ENCODE assay signal across 6 cellular contexts in the genomic region with DNA sequence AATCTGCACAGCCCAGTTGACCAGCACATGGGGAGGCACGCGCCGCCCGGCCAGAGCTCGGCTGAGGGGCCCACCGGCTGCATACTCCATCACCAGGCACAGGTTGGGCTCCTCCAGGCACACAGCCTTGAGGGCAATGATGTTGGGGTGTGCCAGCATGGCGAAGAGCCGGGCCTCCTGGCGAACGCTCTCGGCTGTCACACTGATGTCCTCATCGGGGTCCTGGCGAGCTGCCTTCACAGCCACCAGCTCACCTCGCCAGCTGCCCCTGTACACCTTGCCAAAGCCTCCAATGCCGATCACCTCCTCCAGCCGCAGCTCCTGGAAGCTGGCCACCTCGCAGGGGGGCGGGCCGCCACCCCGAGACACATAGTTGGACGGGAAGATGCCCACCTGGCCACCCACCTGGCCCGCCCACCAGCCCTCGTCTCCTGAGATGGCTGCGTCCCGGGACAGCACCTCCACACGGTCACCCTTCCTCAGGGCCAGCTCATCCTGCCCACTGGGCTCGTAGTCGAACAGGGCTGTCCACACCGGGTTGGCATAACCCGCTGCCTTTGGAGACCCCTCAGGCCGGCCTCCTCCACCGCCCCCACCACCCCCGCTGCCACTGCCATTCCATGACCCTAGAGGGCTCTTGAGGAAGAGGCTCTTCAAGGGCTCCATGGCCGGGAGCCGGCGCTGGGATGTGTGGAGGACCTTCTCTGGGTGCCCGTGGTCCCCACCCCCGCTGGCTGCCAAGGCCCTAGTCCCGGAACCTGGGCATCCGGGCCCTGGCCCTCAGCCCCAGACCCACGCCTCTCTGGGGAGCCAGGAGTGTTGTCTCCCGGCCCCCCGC. TPM values are rescaled to one million over a fixed set of nuclear protein-coding genes. Genes with fewer than 3 reads are reported as not detected.
DNase-seq lines count a peak whose midpoint lies in the region; ATAC-seq and TF ChIP-seq lines count a peak whose summit lies in the region.

No MANE protein-coding gene starts in this region.

- H3K9me3 ChIP-seq in CD4-positive, alpha-beta memory T cell (ENCODE audit: control insufficient read depth in 1 of 2, low read length in 2 of 2) = no peaks in the 10 kb centered on the region
- no peaks in the 10 kb centered on the region for H3K9me3 ChIP-seq in iPS-15b (ENCODE audit: control insufficient read depth, insufficient read depth, low read length)

- no peaks in the 10 kb centered on the region for H3K27me3 ChIP-seq in CD4-positive, alpha-beta memory T cell (ENCODE audit: insufficient read depth, low read length)
- no peaks in the 10 kb centered on the region for H3K27me3 ChIP-seq in iPS-15b (ENCODE audit: control insufficient read depth, insufficient read depth, low read length)

- H3K4me3 ChIP-seq in CD4-positive, alpha-beta memory T cell (ENCODE audit: low read length in 2 of 2) = peak overlapping the region; percentile 74 to 96
- H3K4me3 ChIP-seq in iPS-15b (ENCODE audit: low read depth, low read length) = peak overlapping the region; percentile 87

- ATAC-seq in SK-N-SH treated with all-trans-retinoic acid at 6 μM for 48 hours = peak; percentile 0
- no peak for ATAC-seq in GM18858 (IDR thresholded peaks at IDR 0.05; ENCODE audit: unreplicated experiment)

- H3K9me3 Mint-ChIP-seq in CD4-positive, alpha-beta memory T cell = no peaks in the 10 kb centered on the region

- CTCF ChIA-PET in CD4-positive, alpha-beta memory T cell (lab: Charles Lee; ENCODE audit: partially characterized antibody) = interaction anchor here (0.9 to 1.8 kb wide), 8 partner anchors 17 to 271 kb away, joined by 3 to 13 read pairs (median 4); a partner anchor contains a TSS

- peaks cover 30 to 78% (median 55%) of the 10 kb centered on the region in 4 donors for H3K4me1 Mint-ChIP-seq in CD4-positive, alpha-beta memory T cell

- H3K9ac ChIP-seq in iPS-15b (ENCODE audit: low read depth, low read length) = peak overlapping the region; percentile 47

- H3K36me3 ChIP-seq in CD4-positive, alpha-beta memory T cell (ENCODE audit: insufficient read depth, low read length) = peaks cover 14% of the 10 kb centered on the region
- peaks cover 14% of the 10 kb centered on the region for H3K36me3 ChIP-seq in iPS-15b (ENCODE audit: control insufficient read depth, insufficient read depth, low read length)

- DNase-seq in CD4-positive, alpha-beta memory T cell = peak in 1 of 5 donors; percentile 12
- no peak for DNase-seq in mesenteric fat pad (ENCODE audit: low spot score)
- DNase-seq in NK-92 treated with Interleukin-12 subunit alpha and Interleukin-12 subunit beta, amount 100 ng/mL, for 24 hours (lab: John Stamatoyannopoulos, UW) = no peak

- H3K4me1 ChIP-seq in CD4-positive, alpha-beta memory T cell (ENCODE audit: insufficient read depth, low read length) = peaks cover 55% of the 10 kb centered on the region
- no peaks in the 10 kb centered on the region for H3K4me1 ChIP-seq in iPS-15b (ENCODE audit: control insufficient read depth, insufficient read depth, low read length)

- H3K27ac ChIP-seq in CD4-positive, alpha-beta memory T cell (ENCODE audit: low read depth, low read length) = peak overlapping the region; percentile 96

- intact Hi-C loops in CD4-positive, alpha-beta memory T cell (cut with micrococcal nuclease) = no loop called here

- H3K36me3 Mint-ChIP-seq in CD4-positive, alpha-beta memory T cell = peaks cover 19 to 51% of the 10 kb centered on the region in 2 donors

- H3K4me3 Mint-ChIP-seq in CD4-positive, alpha-beta memory T cell = peak overlapping the region; percentile 84 to 99 (median 95)

- no peaks in the 10 kb centered on the region for H3K27me3 Mint-ChIP-seq in CD4-positive, alpha-beta memory T cell

- H3K27ac Mint-ChIP-seq in CD4-positive, alpha-beta memory T cell = peak overlapping the region; percentile 73 to 97 (median 89)

- POLR2A ChIA-PET in CD4-positive, alpha-beta memory T cell (lab: Charles Lee; ENCODE audit: partially characterized antibody) = interaction anchor here (1.0 to 8.1 kb wide), 14 partner anchors 18 to 276 kb away, joined by 3 to 113 read pairs (median 36); a partner anchor contains a TSS

TF ChIP-seq in SK-N-SH treated with all-trans-retinoic acid at 6 μM for 48 hours, 23 proteins besides CTCF, POLR2A, EP300 and RAD21:
- TF ChIP-seq, protein P1, sequence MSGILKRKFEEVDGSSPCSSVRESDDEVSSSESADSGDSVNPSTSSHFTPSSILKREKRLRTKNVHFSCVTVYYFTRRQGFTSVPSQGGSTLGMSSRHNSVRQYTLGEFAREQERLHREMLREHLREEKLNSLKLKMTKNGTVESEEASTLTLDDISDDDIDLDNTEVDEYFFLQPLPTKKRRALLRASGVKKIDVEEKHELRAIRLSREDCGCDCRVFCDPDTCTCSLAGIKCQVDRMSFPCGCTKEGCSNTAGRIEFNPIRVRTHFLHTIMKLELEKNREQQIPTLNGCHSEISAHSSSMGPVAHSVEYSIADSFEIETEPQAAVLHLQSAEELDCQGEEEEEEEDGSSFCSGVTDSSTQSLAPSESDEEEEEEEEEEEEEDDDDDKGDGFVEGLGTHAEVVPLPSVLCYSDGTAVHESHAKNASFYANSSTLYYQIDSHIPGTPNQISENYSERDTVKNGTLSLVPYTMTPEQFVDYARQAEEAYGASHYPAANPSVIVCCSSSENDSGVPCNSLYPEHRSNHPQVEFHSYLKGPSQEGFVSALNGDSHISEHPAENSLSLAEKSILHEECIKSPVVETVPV (CRISPR knock-in tag; IDR thresholded peaks at IDR 0.05) = no peak
- TF ChIP-seq TOX (CRISPR knock-in tag; IDR thresholded peaks at IDR 0.05; ENCODE audit: borderline replicate concordance) (no peak), ZNF8 (CRISPR knock-in tag; IDR thresholded peaks at IDR 0.05) (no peak), ESRRG (CRISPR knock-in tag; IDR thresholded peaks at IDR 0.05) (no peak), TCF4 (CRISPR knock-in tag; IDR thresholded peaks at IDR 0.05; ENCODE audit: borderline replicate concordance) (no peak), ZC3H10 (CRISPR knock-in tag; IDR thresholded peaks at IDR 0.05) (no peak), BACH2 (CRISPR knock-in tag; IDR thresholded peaks at IDR 0.05; ENCODE audit: borderline replicate concordance) (no peak), PPARA (CRISPR knock-in tag; IDR thresholded peaks at IDR 0.05; ENCODE audit: borderline replicate concordance) (no peak), SNAI2 (CRISPR knock-in tag; IDR thresholded peaks at IDR 0.05) (no peak), GLIS3 (CRISPR knock-in tag; IDR thresholded peaks at IDR 0.05) (no peak), ZNF565 (CRISPR knock-in tag; conservative IDR thresholded peaks at IDR 0.05; ENCODE audit: low read depth) (no peak), CSDC2 (CRISPR knock-in tag; IDR thresholded peaks at IDR 0.05) (no peak), ARNTL (CRISPR knock-in tag; IDR thresholded peaks at IDR 0.05; ENCODE audit: borderline replicate concordance, low read depth) (no peak), ZFP30 (CRISPR knock-in tag; IDR thresholded peaks at IDR 0.05) (no peak)
- TF ChIP-seq, protein P2, sequence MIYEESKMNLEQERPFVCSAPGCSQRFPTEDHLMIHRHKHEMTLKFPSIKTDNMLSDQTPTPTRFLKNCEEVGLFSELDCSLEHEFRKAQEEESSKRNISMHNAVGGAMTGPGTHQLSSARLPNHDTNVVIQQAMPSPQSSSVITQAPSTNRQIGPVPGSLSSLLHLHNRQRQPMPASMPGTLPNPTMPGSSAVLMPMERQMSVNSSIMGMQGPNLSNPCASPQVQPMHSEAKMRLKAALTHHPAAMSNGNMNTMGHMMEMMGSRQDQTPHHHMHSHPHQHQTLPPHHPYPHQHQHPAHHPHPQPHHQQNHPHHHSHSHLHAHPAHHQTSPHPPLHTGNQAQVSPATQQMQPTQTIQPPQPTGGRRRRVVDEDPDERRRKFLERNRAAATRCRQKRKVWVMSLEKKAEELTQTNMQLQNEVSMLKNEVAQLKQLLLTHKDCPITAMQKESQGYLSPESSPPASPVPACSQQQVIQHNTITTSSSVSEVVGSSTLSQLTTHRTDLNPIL (CRISPR knock-in tag; IDR thresholded peaks at IDR 0.05; ENCODE audit: low read depth) = no peak
- TF ChIP-seq, protein P3, sequence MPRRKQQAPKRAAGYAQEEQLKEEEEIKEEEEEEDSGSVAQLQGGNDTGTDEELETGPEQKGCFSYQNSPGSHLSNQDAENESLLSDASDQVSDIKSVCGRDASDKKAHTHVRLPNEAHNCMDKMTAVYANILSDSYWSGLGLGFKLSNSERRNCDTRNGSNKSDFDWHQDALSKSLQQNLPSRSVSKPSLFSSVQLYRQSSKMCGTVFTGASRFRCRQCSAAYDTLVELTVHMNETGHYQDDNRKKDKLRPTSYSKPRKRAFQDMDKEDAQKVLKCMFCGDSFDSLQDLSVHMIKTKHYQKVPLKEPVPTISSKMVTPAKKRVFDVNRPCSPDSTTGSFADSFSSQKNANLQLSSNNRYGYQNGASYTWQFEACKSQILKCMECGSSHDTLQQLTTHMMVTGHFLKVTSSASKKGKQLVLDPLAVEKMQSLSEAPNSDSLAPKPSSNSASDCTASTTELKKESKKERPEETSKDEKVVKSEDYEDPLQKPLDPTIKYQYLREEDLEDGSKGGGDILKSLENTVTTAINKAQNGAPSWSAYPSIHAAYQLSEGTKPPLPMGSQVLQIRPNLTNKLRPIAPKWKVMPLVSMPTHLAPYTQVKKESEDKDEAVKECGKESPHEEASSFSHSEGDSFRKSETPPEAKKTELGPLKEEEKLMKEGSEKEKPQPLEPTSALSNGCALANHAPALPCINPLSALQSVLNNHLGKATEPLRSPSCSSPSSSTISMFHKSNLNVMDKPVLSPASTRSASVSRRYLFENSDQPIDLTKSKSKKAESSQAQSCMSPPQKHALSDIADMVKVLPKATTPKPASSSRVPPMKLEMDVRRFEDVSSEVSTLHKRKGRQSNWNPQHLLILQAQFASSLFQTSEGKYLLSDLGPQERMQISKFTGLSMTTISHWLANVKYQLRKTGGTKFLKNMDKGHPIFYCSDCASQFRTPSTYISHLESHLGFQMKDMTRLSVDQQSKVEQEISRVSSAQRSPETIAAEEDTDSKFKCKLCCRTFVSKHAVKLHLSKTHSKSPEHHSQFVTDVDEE (CRISPR knock-in tag; IDR thresholded peaks at IDR 0.05) = no peak

RNA-seq across cellular contexts. Expression of a gene that starts 0.7 kb away (rescaled TPM):
- total RNA-seq in CD4-positive, alpha-beta memory T cell = 10 to 100 TPM; 92.0 to 93.6 TPM
- 10 to 100 TPM in 1 of 2 donors, 1 to 10 TPM in 1; 6.3 to 24.1 TPM for polyA plus RNA-seq in CD4-positive, alpha-beta memory T cell
- total RNA-seq in mesenteric fat pad = 67.6 TPM

RNA-seq across cellular contexts. Expression of a gene that starts 2.3 kb away (rescaled TPM):
- total RNA-seq in CD4-positive, alpha-beta memory T cell = 10 to 100 TPM; 63.3 to 66.3 TPM
- polyA plus RNA-seq in CD4-positive, alpha-beta memory T cell = 1 to 10 TPM in 1 of 2 donors, under 1 TPM in 1; 0.41 to 6.3 TPM
- 30.6 TPM for total RNA-seq in mesenteric fat pad

RNA-seq across cellular contexts. Expression of a gene that starts 17.7 kb away (rescaled TPM):
- total RNA-seq in CD4-positive, alpha-beta memory T cell = 1 to 10 TPM; 1.6 to 2.7 TPM
- polyA plus RNA-seq in CD4-positive, alpha-beta memory T cell = 1 to 10 TPM in 1 of 2 donors, not detected in 1; 1.2 TPM
- total RNA-seq in mesenteric fat pad = 1.5 TPM

RNA-seq across cellular contexts. Expression of a gene that starts 24.6 kb away (rescaled TPM):
- 100 to 1,000 TPM; 150 to 169 TPM for total RNA-seq in CD4-positive, alpha-beta memory T cell
- polyA plus RNA-seq in CD4-positive, alpha-beta memory T cell = 100 to 1,000 TPM in 1 of 2 donors, 10 to 100 TPM in 1; 50.1 to 204 TPM
- 54.5 TPM for total RNA-seq in mesenteric fat pad

RNA-seq across cellular contexts. Expression of a gene that starts 37.5 kb away (rescaled TPM):
- 100 to 1,000 TPM; 151 to 154 TPM for total RNA-seq in CD4-positive, alpha-beta memory T cell
- polyA plus RNA-seq in CD4-positive, alpha-beta memory T cell = 10 to 100 TPM in 1 of 2 donors, 1 to 10 TPM in 1; 8.9 to 25.2 TPM
- total RNA-seq in mesenteric fat pad = 78.6 TPM
